In the genomic region with DNA sequence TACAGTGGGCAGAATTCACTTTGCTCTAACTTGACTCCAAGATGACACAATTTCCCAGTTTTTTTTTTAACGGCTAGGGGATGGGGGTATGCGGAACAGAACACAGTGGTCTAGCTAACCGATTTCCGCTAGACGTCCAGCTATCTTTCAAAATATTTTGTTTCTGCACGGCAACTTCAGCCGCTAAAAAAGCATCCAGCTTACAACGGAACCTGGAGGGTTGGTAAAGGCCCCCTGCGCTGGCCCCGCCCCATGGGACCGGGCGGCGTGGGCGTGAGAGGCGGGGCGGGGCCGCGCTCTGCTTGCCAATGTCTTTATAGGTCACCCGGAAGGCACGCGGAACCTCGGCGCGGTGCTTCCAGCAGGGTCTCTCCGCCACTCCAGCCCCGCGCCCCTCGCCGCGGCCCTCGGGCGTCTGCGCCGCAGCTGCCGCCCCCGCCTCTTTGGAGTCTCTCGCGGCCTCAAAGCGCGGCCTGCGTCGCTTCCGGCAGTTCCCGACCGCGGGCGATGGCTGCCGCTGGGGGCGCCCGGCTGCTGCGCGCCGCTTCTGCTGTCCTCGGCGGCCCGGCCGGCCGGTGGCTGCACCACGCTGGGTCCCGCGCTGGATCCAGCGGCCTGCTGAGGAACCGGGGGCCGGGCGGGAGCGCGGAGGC, we compare ENCODE assay signal across 1 cellular context.
TF ChIP-seq lines count a peak whose summit lies in the region.

A gene with protein sequence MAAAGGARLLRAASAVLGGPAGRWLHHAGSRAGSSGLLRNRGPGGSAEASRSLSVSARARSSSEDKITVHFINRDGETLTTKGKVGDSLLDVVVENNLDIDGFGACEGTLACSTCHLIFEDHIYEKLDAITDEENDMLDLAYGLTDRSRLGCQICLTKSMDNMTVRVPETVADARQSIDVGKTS (plus strand): TSS at position 335 of the 653 bp plus-strand sequence. CDS start 173 bp downstream, at position 508.

TF ChIP-seq in HepG2, 621 proteins besides CTCF, POLR2A, EP300 and RAD21 (continued from another document and continues in another):
- no peak for TF ChIP-seq ONECUT2 (CRISPR knock-in tag; IDR thresholded peaks at IDR 0.05)
- TF ChIP-seq CBFB (CRISPR knock-in tag; IDR thresholded peaks at IDR 0.05): no peak
- 0 out of 2 replicates have a peak, but pooled peaks have one; percentile 17 for TF ChIP-seq FOSL2 (CRISPR knock-in tag; IDR thresholded peaks at IDR 0.05)
- TF ChIP-seq NR0B2 (CRISPR knock-in tag; IDR thresholded peaks at IDR 0.05): no peak
- TF ChIP-seq MLLT10 (CRISPR knock-in tag; IDR thresholded peaks at IDR 0.05): no peak
- peak; percentile 21; the same call in 1 of the 2 replicates for TF ChIP-seq NFKB2 (CRISPR knock-in tag; IDR thresholded peaks at IDR 0.05; ENCODE audit: borderline replicate concordance)
- TF ChIP-seq ZNF235 (CRISPR knock-in tag; IDR thresholded peaks at IDR 0.05; ENCODE audit: borderline replicate concordance): no peak
- no peak for TF ChIP-seq FOXP1 (IDR thresholded peaks at IDR 0.05)
- TF ChIP-seq FOXP1 (CRISPR knock-in tag; IDR thresholded peaks at IDR 0.05): no peak
- TF ChIP-seq SIX4 (CRISPR knock-in tag; IDR thresholded peaks at IDR 0.05): no peak
- TF ChIP-seq, protein P1, sequence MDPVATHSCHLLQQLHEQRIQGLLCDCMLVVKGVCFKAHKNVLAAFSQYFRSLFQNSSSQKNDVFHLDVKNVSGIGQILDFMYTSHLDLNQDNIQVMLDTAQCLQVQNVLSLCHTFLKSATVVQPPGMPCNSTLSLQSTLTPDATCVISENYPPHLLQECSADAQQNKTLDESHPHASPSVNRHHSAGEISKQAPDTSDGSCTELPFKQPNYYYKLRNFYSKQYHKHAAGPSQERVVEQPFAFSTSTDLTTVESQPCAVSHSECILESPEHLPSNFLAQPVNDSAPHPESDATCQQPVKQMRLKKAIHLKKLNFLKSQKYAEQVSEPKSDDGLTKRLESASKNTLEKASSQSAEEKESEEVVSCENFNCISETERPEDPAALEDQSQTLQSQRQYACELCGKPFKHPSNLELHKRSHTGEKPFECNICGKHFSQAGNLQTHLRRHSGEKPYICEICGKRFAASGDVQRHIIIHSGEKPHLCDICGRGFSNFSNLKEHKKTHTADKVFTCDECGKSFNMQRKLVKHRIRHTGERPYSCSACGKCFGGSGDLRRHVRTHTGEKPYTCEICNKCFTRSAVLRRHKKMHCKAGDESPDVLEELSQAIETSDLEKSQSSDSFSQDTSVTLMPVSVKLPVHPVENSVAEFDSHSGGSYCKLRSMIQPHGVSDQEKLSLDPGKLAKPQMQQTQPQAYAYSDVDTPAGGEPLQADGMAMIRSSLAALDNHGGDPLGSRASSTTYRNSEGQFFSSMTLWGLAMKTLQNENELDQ (CRISPR knock-in tag; IDR thresholded peaks at IDR 0.05; ENCODE audit: borderline replicate concordance): no peak
- TF ChIP-seq, protein P2, sequence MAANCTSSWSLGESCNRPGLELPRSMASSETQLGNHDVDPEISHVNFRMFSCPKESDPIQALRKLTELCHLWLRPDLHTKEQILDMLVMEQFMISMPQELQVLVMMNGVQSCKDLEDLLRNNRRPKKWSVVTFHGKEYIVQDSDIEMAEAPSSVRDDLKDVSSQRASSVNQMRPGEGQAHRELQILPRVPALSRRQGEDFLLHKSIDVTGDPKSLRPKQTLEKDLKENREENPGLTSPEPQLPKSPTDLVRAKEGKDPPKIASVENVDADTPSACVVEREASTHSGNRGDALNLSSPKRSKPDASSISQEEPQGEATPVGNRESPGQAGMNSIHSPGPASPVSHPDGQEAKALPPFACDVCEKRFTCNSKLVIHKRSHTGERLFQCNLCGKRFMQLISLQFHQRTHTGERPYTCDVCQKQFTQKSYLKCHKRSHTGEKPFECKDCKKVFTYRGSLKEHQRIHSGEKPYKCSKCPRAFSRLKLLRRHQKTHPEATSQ (CRISPR knock-in tag; IDR thresholded peaks at IDR 0.05; ENCODE audit: borderline replicate concordance): no peak
- TF ChIP-seq, protein P3, sequence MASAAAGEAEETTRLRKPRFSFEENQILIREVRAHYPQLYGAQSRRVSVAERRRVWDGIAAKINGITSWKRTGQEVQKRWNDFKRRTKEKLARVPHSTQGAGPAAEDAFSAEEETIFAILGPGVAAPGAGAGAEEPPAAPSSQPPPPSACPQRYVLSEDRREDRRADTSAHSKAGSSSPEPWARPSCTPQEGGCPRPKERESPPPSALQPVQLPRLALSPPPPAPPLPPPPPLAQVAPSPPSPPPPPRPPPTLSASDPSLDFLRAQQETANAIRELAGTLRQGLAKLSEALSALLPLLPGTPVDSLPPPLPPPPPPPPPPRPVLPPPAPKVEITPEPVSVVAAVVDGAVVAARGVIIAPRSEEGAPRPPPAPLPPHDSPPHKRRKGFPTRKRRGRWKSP (CRISPR knock-in tag; IDR thresholded peaks at IDR 0.05): 0 out of 2 replicates have a peak, but pooled peaks have one; percentile 37
- no peak for TF ChIP-seq ZNF530 (CRISPR knock-in tag; IDR thresholded peaks at IDR 0.05; ENCODE audit: low read depth)
- no peak for TF ChIP-seq ATF2 (CRISPR knock-in tag; IDR thresholded peaks at IDR 0.05)
- no peak for TF ChIP-seq MTA1 (CRISPR knock-in tag; IDR thresholded peaks at IDR 0.05; ENCODE audit: borderline replicate concordance)
- no peak for TF ChIP-seq ARNTL (CRISPR knock-in tag; IDR thresholded peaks at IDR 0.05)
- no peak for TF ChIP-seq ZNF615 (CRISPR knock-in tag; IDR thresholded peaks at IDR 0.05; ENCODE audit: borderline replicate concordance)
- TF ChIP-seq, protein P4, sequence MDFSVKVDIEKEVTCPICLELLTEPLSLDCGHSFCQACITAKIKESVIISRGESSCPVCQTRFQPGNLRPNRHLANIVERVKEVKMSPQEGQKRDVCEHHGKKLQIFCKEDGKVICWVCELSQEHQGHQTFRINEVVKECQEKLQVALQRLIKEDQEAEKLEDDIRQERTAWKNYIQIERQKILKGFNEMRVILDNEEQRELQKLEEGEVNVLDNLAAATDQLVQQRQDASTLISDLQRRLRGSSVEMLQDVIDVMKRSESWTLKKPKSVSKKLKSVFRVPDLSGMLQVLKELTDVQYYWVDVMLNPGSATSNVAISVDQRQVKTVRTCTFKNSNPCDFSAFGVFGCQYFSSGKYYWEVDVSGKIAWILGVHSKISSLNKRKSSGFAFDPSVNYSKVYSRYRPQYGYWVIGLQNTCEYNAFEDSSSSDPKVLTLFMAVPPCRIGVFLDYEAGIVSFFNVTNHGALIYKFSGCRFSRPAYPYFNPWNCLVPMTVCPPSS (IDR thresholded peaks at IDR 0.05): no peak
- TF ChIP-seq, protein P5, sequence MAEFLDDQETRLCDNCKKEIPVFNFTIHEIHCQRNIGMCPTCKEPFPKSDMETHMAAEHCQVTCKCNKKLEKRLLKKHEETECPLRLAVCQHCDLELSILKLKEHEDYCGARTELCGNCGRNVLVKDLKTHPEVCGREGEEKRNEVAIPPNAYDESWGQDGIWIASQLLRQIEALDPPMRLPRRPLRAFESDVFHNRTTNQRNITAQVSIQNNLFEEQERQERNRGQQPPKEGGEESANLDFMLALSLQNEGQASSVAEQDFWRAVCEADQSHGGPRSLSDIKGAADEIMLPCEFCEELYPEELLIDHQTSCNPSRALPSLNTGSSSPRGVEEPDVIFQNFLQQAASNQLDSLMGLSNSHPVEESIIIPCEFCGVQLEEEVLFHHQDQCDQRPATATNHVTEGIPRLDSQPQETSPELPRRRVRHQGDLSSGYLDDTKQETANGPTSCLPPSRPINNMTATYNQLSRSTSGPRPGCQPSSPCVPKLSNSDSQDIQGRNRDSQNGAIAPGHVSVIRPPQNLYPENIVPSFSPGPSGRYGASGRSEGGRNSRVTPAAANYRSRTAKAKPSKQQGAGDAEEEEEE (CRISPR knock-in tag; IDR thresholded peaks at IDR 0.05; ENCODE audit: borderline replicate concordance): no peak
- no peak for TF ChIP-seq ZNF20 (CRISPR knock-in tag; IDR thresholded peaks at IDR 0.05)
- TF ChIP-seq TEAD2 (CRISPR knock-in tag; IDR thresholded peaks at IDR 0.05): no peak
- TF ChIP-seq, protein P6, sequence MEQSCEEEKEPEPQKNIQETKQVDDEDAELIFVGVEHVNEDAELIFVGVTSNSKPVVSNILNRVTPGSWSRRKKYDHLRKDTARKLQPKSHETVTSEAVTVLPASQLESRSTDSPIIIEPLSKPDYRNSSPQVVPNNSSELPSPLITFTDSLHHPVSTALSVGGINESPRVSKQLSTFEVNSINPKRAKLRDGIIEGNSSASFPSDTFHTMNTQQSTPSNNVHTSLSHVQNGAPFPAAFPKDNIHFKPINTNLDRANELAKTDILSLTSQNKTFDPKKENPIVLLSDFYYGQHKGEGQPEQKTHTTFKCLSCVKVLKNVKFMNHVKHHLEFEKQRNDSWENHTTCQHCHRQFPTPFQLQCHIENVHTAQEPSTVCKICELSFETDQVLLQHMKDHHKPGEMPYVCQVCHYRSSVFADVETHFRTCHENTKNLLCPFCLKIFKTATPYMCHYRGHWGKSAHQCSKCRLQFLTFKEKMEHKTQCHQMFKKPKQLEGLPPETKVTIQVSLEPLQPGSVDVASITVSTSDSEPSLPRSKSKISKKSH (CRISPR knock-in tag; IDR thresholded peaks at IDR 0.05; ENCODE audit: borderline replicate concordance): no peak
- TF ChIP-seq ZNF496 (CRISPR knock-in tag; IDR thresholded peaks at IDR 0.05; ENCODE audit: insufficient replicate concordance): no peak
- no peak for TF ChIP-seq ZNF816 (CRISPR knock-in tag; IDR thresholded peaks at IDR 0.05; ENCODE audit: borderline replicate concordance)
- no peak for TF ChIP-seq GLI4 (CRISPR knock-in tag; IDR thresholded peaks at IDR 0.05; ENCODE audit: borderline replicate concordance)
- no peak for TF ChIP-seq CHCHD3 (CRISPR knock-in tag; IDR thresholded peaks at IDR 0.05)
- no peak for TF ChIP-seq MZF1 (CRISPR knock-in tag; IDR thresholded peaks at IDR 0.05; ENCODE audit: borderline replicate concordance)
- TF ChIP-seq ZFX (CRISPR knock-in tag; IDR thresholded peaks at IDR 0.05; ENCODE audit: low read depth): peak; percentile 88
- TF ChIP-seq SOX13 (IDR thresholded peaks at IDR 0.05): no peak
- peak in 1 of 2 experiments; percentile 7; a peak in 1 of 4 replicates for TF ChIP-seq SOX13 (CRISPR knock-in tag; conservative IDR thresholded peaks at IDR 0.05 in 1 of 2, IDR thresholded peaks at IDR 0.05 in 1 of 2)
- no peak for TF ChIP-seq ZNF879 (CRISPR knock-in tag; IDR thresholded peaks at IDR 0.05)
- no peak for TF ChIP-seq ZNF451 (CRISPR knock-in tag; IDR thresholded peaks at IDR 0.05)
- TF ChIP-seq ZNF460 (CRISPR knock-in tag; IDR thresholded peaks at IDR 0.05; ENCODE audit: borderline replicate concordance): no peak
- TF ChIP-seq SOX6 (IDR thresholded peaks at IDR 0.05): no peak
- TF ChIP-seq SOX6 (CRISPR knock-in tag; IDR thresholded peaks at IDR 0.05): no peak
- TF ChIP-seq NFYB (CRISPR knock-in tag; IDR thresholded peaks at IDR 0.05): no peak
- no peak for TF ChIP-seq AKAP8 (CRISPR knock-in tag; IDR thresholded peaks at IDR 0.05)
- TF ChIP-seq ZSCAN22 (CRISPR knock-in tag; IDR thresholded peaks at IDR 0.05): no peak
- TF ChIP-seq ZNF891 (CRISPR knock-in tag; IDR thresholded peaks at IDR 0.05): 0 out of 2 replicates have a peak, but pooled peaks have one; percentile 35
- TF ChIP-seq FLYWCH1 (CRISPR knock-in tag; IDR thresholded peaks at IDR 0.05): no peak
- no peak for TF ChIP-seq RCOR2 (CRISPR knock-in tag; IDR thresholded peaks at IDR 0.05)
- TF ChIP-seq ZNF737 (CRISPR knock-in tag; IDR thresholded peaks at IDR 0.05; ENCODE audit: borderline replicate concordance): no peak
- no peak for TF ChIP-seq ZNF256 (CRISPR knock-in tag; conservative IDR thresholded peaks at IDR 0.05)
- no peak for TF ChIP-seq ZBTB4 (CRISPR knock-in tag; IDR thresholded peaks at IDR 0.05; ENCODE audit: borderline replicate concordance)
